In genomic region chr3:57692134-57692403, GRCh38 we compare ENCODE assay signal across 8 cellular contexts. TPM values are rescaled to one million over a fixed set of nuclear protein-coding genes. Genes with fewer than 3 reads are reported as not detected.
DNase-seq lines count a peak whose midpoint lies in the region; ATAC-seq and TF ChIP-seq lines count a peak whose summit lies in the region.
"Not testable (repeated sequence)": the region's sequence is repeated elsewhere in the genome, so short reads cannot be mapped to it uniquely, and the experiment has no call there.

No MANE protein-coding gene starts in this region.

- not testable (repeated sequence) for H3K9me3 Mint-ChIP-seq in CD8-positive, alpha-beta T cell; HFFc6; activated T-cell treated with anti-CD3 and anti-CD28 coated beads, Interleukin-2, amount 50 U/mL, for 4 hours; nephron progenitor cell

- peaks cover 19% of the 10 kb centered on the region for H3K36me3 Mint-ChIP-seq in CD8-positive, alpha-beta T cell
- H3K36me3 Mint-ChIP-seq in HFFc6 (ENCODE audit: low read depth); activated T-cell treated with anti-CD3 and anti-CD28 coated beads, Interleukin-2, amount 50 U/mL, for 4 hours (ENCODE audit: insufficient read depth); nephron progenitor cell (ENCODE audit: low read depth): not testable (repeated sequence)

- peak overlapping the region; percentile 78 for H3K4me3 ChIP-seq in CD8-positive, alpha-beta T cell (ENCODE audit: low read depth, low read length)
- H3K4me3 ChIP-seq in OCI-LY3 (ENCODE audit: low read length) (peak overlapping the region; percentile 88), dorsolateral prefrontal cortex (peak overlapping the region; percentile 57 to 100 (median 95)), iPS DF 6.9 (ENCODE audit: low read length) (peak overlapping the region; percentile 76; the same call in 1 of the 2 replicates)

- H3K79me2 ChIP-seq in OCI-LY3 (ENCODE audit: low read length), result peaks cover 58% of the 10 kb centered on the region

- peaks cover 49% of the 10 kb centered on the region for H3K4me1 ChIP-seq in CD8-positive, alpha-beta T cell (ENCODE audit: insufficient read depth, low read length)
- peaks cover 12% of the 10 kb centered on the region for H3K4me1 ChIP-seq in OCI-LY3 (ENCODE audit: low read length)
- H3K4me1 ChIP-seq in iPS DF 6.9 (ENCODE audit: control insufficient read depth, insufficient read depth, low read length), result not testable (repeated sequence)

- H3K4me2 ChIP-seq in OCI-LY3 (ENCODE audit: low read length), result peak overlapping the region; percentile 84

- peak overlapping the region; percentile 89 for H3K27ac Mint-ChIP-seq in CD8-positive, alpha-beta T cell
- peak overlapping the region; percentile 92 for H3K27ac Mint-ChIP-seq in HFFc6
- peak overlapping the region; percentile 96 for H3K27ac Mint-ChIP-seq in nephron progenitor cell

- H3K36me3 ChIP-seq in CD8-positive, alpha-beta T cell (ENCODE audit: insufficient read depth, low read length); OCI-LY3 (replicated peaks; ENCODE audit: low read depth, low read length); iPS DF 6.9 (ENCODE audit: control insufficient read depth, insufficient read depth, low read length): not testable (repeated sequence)

- not testable (repeated sequence) for ATAC-seq in CD8-positive, alpha-beta T cell; activated T-cell treated with anti-CD3 and anti-CD28 coated beads, Interleukin-2, amount 50 U/mL, for 4 hours

- H3K27me3 Mint-ChIP-seq in CD8-positive, alpha-beta T cell (ENCODE audit: low read depth); HFFc6 (ENCODE audit: insufficient read depth); activated T-cell treated with anti-CD3 and anti-CD28 coated beads, Interleukin-2, amount 50 U/mL, for 4 hours (ENCODE audit: low read depth); nephron progenitor cell (ENCODE audit: low read depth, poor library complexity): not testable (repeated sequence)

- intact Hi-C loops in CD8-positive, alpha-beta T cell (cut with DNase I, micrococcal nuclease), result loop anchor here (1.0 to 10.0 kb wide), 7 partner anchors 35 to 467 kb away; partner anchors contain the start of genes APPL1 (in 2 of the 2), PDE12 (in 2 of the 2), SLMAP (in 2 of the 2) and ARF4 (in 1 of the 2)
- intact Hi-C loops in dorsolateral prefrontal cortex (cut with DNase I), result loop anchor here (1.0 to 5.0 kb wide), 3 partner anchors 64 to 137 kb away; partner anchors contain the start of genes SLMAP (in 2 of the 2) and PDE12 (in 1 of the 2)

- not testable (repeated sequence) for TF ChIP-seq CTCF in CD8-positive, alpha-beta T cell (IDR thresholded peaks at IDR 0.05); HFFc6 (IDR thresholded peaks at IDR 0.05); OCI-LY3 (IDR thresholded peaks at IDR 0.05; ENCODE audit: low read depth, low read length); nephron progenitor cell (IDR thresholded peaks at IDR 0.05)
- TF ChIP-seq CTCF in dorsolateral prefrontal cortex (IDR thresholded peaks at IDR 0.05 in 54 of 56, conservative IDR thresholded peaks at IDR 0.05 in 2 of 56; ENCODE audit: low read depth in 1 of 56, partially characterized antibody in 56 of 56), result peak in 1 of 56 donors; percentile 1

- peak overlapping the region; percentile 75 for H2AFZ ChIP-seq in OCI-LY3 (ENCODE audit: low read depth, low read length)

- not testable (repeated sequence) for H3K9me3 ChIP-seq in CD8-positive, alpha-beta T cell (ENCODE audit: low read length); OCI-LY3 (ENCODE audit: insufficient read depth, low read length); iPS DF 6.9 (ENCODE audit: control insufficient read depth, insufficient read depth, low read length)

- H3K9ac ChIP-seq in OCI-LY3 (ENCODE audit: low read length), result peak overlapping the region; percentile 91

- DNase-seq in CD8-positive, alpha-beta T cell; HFFc6; activated T-cell treated with anti-CD3 and anti-CD28 coated beads, Interleukin-2, amount 50 U/mL, for 4 hours; dorsolateral prefrontal cortex; iPS DF 6.9 (ENCODE audit: low read depth, low spot score); nephron progenitor cell; substantia nigra (lab: John Stamatoyannopoulos, UW): not testable (repeated sequence)

- peak overlapping the region; percentile 92 for H3K4me3 Mint-ChIP-seq in CD8-positive, alpha-beta T cell
- H3K4me3 Mint-ChIP-seq in HFFc6, result peak overlapping the region; percentile 96
- H3K4me3 Mint-ChIP-seq in activated T-cell treated with anti-CD3 and anti-CD28 coated beads, Interleukin-2, amount 50 U/mL, for 4 hours, result peak overlapping the region; percentile 86
- H3K4me3 Mint-ChIP-seq in nephron progenitor cell, result peak overlapping the region; percentile 93

- WGBS in iPS DF 6.9 (ENCODE audit: insufficient coverage, insufficient read length), result no CpG with 5 or more reads among the region's 9 CpGs

- POLR2A ChIA-PET in CD8-positive, alpha-beta T cell (lab: Charles Lee), result interaction anchor here (1.0 to 3.3 kb wide), 4 partner anchors 9 to 136 kb away, joined by 5 to 25 read pairs (median 12); partner anchors contain the start of genes ARF4, PDE12 and SLMAP

- peaks cover 47% of the 10 kb centered on the region for H3K4me1 Mint-ChIP-seq in CD8-positive, alpha-beta T cell (ENCODE audit: low read depth)
- H3K4me1 Mint-ChIP-seq in HFFc6 (ENCODE audit: low read depth) (peaks cover 29% of the 10 kb centered on the region), nephron progenitor cell (peaks cover 27% of the 10 kb centered on the region)
- peaks cover 42% of the 10 kb centered on the region for H3K4me1 Mint-ChIP-seq in activated T-cell treated with anti-CD3 and anti-CD28 coated beads, Interleukin-2, amount 50 U/mL, for 4 hours (ENCODE audit: low read depth)

- H3K27me3 ChIP-seq in CD8-positive, alpha-beta T cell (ENCODE audit: insufficient read depth, low read length); OCI-LY3 (ENCODE audit: low read depth, low read length); dorsolateral prefrontal cortex; iPS DF 6.9 (ENCODE audit: control insufficient read depth, insufficient read depth, low read length): not testable (repeated sequence)

- H3K27ac ChIP-seq in CD8-positive, alpha-beta T cell (ENCODE audit: low read depth, low read length), result peak overlapping the region; percentile 95
- H3K27ac ChIP-seq in OCI-LY3 (ENCODE audit: low read length) (peak overlapping the region; percentile 75), dorsolateral prefrontal cortex (peak overlapping the region in 57 of 59 donors; percentile 3 to 99 (median 97)), substantia nigra (ENCODE audit: low read depth, low read length, poor library complexity, severe bottlenecking) (peak overlapping the region; percentile 92)
- H3K27ac ChIP-seq in iPS DF 6.9 (ENCODE audit: low read length), result not testable (repeated sequence)

- CTCF ChIA-PET in CD8-positive, alpha-beta T cell (lab: Charles Lee), result interaction anchor here (0.8 kb wide), 1 partner anchor 135 kb away, joined by 6 read pairs; no protein-coding TSS in a partner anchor

- H4K20me1 ChIP-seq in OCI-LY3 (ENCODE audit: insufficient read depth, low read length), result peaks cover 38% of the 10 kb centered on the region

RNA-seq across cellular contexts. Expression of gene DENND6A, which starts 0.8 kb away (rescaled TPM):
- 10 to 100 TPM; 74.6 to 79.3 TPM for total RNA-seq in CD8-positive, alpha-beta T cell
- 10 to 100 TPM in 2 of 6 experiments, 1 to 10 TPM in 4; 7.8 to 11.9 (median 9.8) TPM for total RNA-seq in HFFc6 (2021; fragmentation: NEBNext Ultra II Directional; extraction: Animal tissue kit (Norgen Biotek cat#: 25700))
- total RNA-seq in activated T-cell treated with anti-CD3 and anti-CD28 coated beads, Interleukin-2, amount 50 U/mL, for 4 hours, result 10 to 100 TPM in 2 of 3 donors, 1 to 10 TPM in 1; 9.4 to 12.0 (median 11.9) TPM
- total RNA-seq in dorsolateral prefrontal cortex, result 10 to 100 TPM; 13.1 to 41.8 (median 28.0) TPM
